Comparison of ENCODE assay signal across 1 cellular context in genomic region chr17:40067710-40068109, GRCh38.
TF ChIP-seq lines count a peak whose summit lies in the region.

No MANE protein-coding gene starts in this region.

TF ChIP-seq in K562, 482 proteins besides CTCF, POLR2A, EP300 and RAD21:
- TF ChIP-seq TARDBP (IDR thresholded peaks at IDR 0.05) (no peak), KDM1A (IDR thresholded peaks at IDR 0.05) (peak in 1 of 2 experiments; percentile 34; a peak in 1 of 4 replicates), THAP7 (CRISPR knock-in tag; IDR thresholded peaks at IDR 0.05) (no peak)
